In the genomic region with DNA sequence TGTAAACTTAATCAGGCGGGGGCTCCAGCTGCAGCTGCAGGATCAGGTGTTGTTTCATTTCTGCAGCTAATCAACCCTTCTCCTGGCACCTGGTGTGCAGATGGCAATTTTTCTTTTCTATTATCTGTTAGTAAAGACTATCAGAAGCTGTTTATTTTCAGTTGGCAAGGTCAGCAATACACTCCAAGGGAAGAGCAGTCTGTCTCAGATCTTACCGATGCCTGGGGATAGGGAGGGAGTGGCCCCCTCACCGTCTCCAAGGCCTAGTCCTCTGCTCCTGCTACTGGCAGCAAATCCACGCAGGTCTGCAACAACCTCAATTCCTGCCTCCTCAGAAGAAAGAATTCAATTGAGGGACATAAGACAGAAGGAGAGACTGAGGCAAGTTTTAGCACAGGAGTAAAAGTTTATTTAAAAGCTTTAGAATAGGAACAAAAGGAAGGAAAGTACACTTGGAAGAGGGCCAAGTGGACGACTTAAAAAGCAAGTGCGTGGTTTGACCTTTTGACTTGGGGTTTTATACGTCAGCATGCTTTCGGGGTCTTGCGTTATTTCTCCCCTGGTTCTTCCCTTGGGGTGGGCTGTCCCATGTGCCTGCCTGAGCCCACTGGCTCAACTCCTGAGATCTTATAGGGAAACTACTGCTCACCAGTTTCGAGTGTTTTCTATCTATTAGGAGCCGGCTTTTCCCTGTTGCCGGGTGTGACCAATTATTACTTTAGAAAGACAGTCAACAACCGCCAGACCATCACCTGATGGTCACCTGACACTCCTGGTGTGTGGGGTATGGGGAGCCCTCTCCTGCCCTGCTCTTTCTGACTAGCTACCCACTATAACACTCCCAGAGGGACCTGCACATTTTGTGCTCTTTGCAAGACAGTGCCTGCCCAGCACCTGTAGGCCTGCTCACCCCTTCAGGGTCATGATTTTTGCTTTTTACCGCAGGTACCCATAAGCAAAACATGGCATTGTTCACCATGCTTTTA, we compare ENCODE assay signal across 15 cellular contexts. TPM values are rescaled to one million over a fixed set of nuclear protein-coding genes. Genes with fewer than 3 reads are reported as not detected.
A peak's percentile ranks its signal among the peaks of the same experiment; 100 is the strongest.
DNase-seq lines count a peak whose midpoint lies in the region; ATAC-seq and TF ChIP-seq lines count a peak whose summit lies in the region.
"Had no signal": no experiment of that assay in that cellular context is flagged by ENCODE, and none has a peak within 500 bp of the region (broad histone marks: within the 10 kb centered on the region; RNA-seq: fewer than 3 reads in every experiment).

No MANE protein-coding gene starts in this region.

- H3K27me3 Mint-ChIP-seq in activated naive CD8-positive, alpha-beta T cell treated with anti-CD3 and anti-CD28 coated beads, Interleukin-2, amount 50 U/mL, for 24 hours = no peaks in the 10 kb centered on the region

- CTCF ChIA-PET in GM10248 (lab: Yijun Ruan, JAX) = interaction anchor here (0.7 to 2.2 kb wide), 3 partner anchors 8 to 32 kb away, joined by 3 to 5 read pairs (median 3); no protein-coding TSS in a partner anchor

- POLR2A ChIA-PET in GM10248 (lab: Yijun Ruan, JAX) = no interaction called here

- intact Hi-C loops in left ventricle myocardium superior (cut with micrococcal nuclease) = no loop called here
- intact Hi-C loops in left cardiac atrium (cut with DNase I) = no loop called here

- H3K36me3 Mint-ChIP-seq in activated naive CD8-positive, alpha-beta T cell treated with anti-CD3 and anti-CD28 coated beads, Interleukin-2, amount 50 U/mL, for 24 hours (ENCODE audit: low read depth) = no peaks in the 10 kb centered on the region

- H3K4me3 Mint-ChIP-seq in activated naive CD8-positive, alpha-beta T cell treated with anti-CD3 and anti-CD28 coated beads, Interleukin-2, amount 50 U/mL, for 24 hours = no peak overlapping the region

- no peak for DNase-seq in left ventricle myocardium superior
- no peak for DNase-seq in left cardiac atrium
- peak; percentile 39 for DNase-seq in NCI-H345 (lab: John Stamatoyannopoulos, UW)
- peak; percentile 36 for DNase-seq in activated naive CD8-positive, alpha-beta T cell treated with anti-CD3 and anti-CD28 coated beads, Interleukin-2, amount 50 U/mL, for 24 hours
- DNase-seq in middle frontal gyrus (ENCODE audit: extremely low spot score, low spot score) = no peak
- DNase-seq in GM10248 (ENCODE audit: extremely low spot score) = no peak
- no peak for DNase-seq in GM19238 (ENCODE audit: insufficient read length, low spot score)
- DNase-seq: activated T-cell treated with anti-CD3 and anti-CD28 coated beads for 4 hours, GOT3, heart left ventricle, kidney glomerular epithelial cell, SW 1271 had no signal

- no peak for TF ChIP-seq CTCF in GM10248 (IDR thresholded peaks at IDR 0.05; ENCODE audit: control extremely low read depth, extremely low read depth, low read depth, missing control alignments)

- H3K9me3 Mint-ChIP-seq in activated naive CD8-positive, alpha-beta T cell treated with anti-CD3 and anti-CD28 coated beads, Interleukin-2, amount 50 U/mL, for 24 hours = no peaks in the 10 kb centered on the region

- peak overlapping the region; percentile 52 for H3K27ac Mint-ChIP-seq in activated naive CD8-positive, alpha-beta T cell treated with anti-CD3 and anti-CD28 coated beads, Interleukin-2, amount 50 U/mL, for 24 hours

- ATAC-seq in left ventricle myocardium superior (peak; percentile 15), left cardiac atrium (no peak), GM21786 (IDR thresholded peaks at IDR 0.05; ENCODE audit: unreplicated experiment) (no peak)
- ATAC-seq in activated naive CD8-positive, alpha-beta T cell treated with anti-CD3 and anti-CD28 coated beads, Interleukin-2, amount 50 U/mL, for 24 hours = peak; percentile 80

- H3K4me1 Mint-ChIP-seq in activated naive CD8-positive, alpha-beta T cell treated with anti-CD3 and anti-CD28 coated beads, Interleukin-2, amount 50 U/mL, for 24 hours = peaks cover 18% of the 10 kb centered on the region

RNA-seq across cellular contexts. Expression of a gene that starts 9.4 kb away (rescaled TPM):
- total RNA-seq in left ventricle myocardium superior (1.4 TPM), left cardiac atrium (1 to 10 TPM; 2.1 to 3.1 TPM)

RNA-seq across cellular contexts. Expression of a gene that starts 45.7 kb away (rescaled TPM):
- total RNA-seq in left ventricle myocardium superior (0.62 TPM), left cardiac atrium (1 to 10 TPM; 1.4 to 2.2 TPM)
- total RNA-seq: cerebellum, Daoy had no signal

RNA-seq across cellular contexts. Expression of a gene that starts 48.3 kb away (rescaled TPM):
- total RNA-seq in left ventricle myocardium superior (3.7 TPM), left cardiac atrium (1 to 10 TPM; 2.9 to 3.1 TPM)
- total RNA-seq: Daoy had no signal

Comparison
In these comparisons a context has a peak if more than half of its experiments do, and no peak if none do; other contexts are left out.
1. ATAC-seq: peak in left ventricle myocardium superior (single experiment) and activated naive CD8-positive, alpha-beta T cell treated with anti-CD3 and anti-CD28 coated beads, Interleukin-2, amount 50 U/mL, for 24 hours (single experiment); none in left cardiac atrium (0 of 2) and GM21786 (single experiment).
2. DNase-seq: peak in NCI-H345 (single experiment) and activated naive CD8-positive, alpha-beta T cell treated with anti-CD3 and anti-CD28 coated beads, Interleukin-2, amount 50 U/mL, for 24 hours (single experiment); none in left ventricle myocardium superior (single experiment), left cardiac atrium (single experiment), middle frontal gyrus (single experiment), GM10248 (single experiment) and GM19238 (single experiment).